In genomic region chr4:8917321-8917811, GRCh38 we compare ENCODE assay signal across 15 cellular contexts. TPM values are rescaled to one million over a fixed set of nuclear protein-coding genes. Genes with fewer than 3 reads are reported as not detected.
A peak's percentile ranks its signal among the peaks of the same experiment; 100 is the strongest.
DNase-seq lines count a peak whose midpoint lies in the region; ATAC-seq and TF ChIP-seq lines count a peak whose summit lies in the region.
"Had no signal": no experiment of that assay in that cellular context is flagged by ENCODE, and none has a peak within 500 bp of the region (broad histone marks: within the 10 kb centered on the region; RNA-seq: fewer than 3 reads in every experiment).

No MANE protein-coding gene starts in this region.

- peak; percentile 20 for ATAC-seq in activated CD8-positive, alpha-beta T cell treated with anti-CD3 and anti-CD28 coated beads, Interleukin-2, amount 10 ng/mL, durations not matched to agents 7 days and 5 days
- no peak for ATAC-seq in activated CD8-positive, alpha-beta T cell treated with anti-CD3 and anti-CD28 coated beads for 36 hours
- ATAC-seq in GM19324 (IDR thresholded peaks at IDR 0.05; ENCODE audit: low FRiP score, unreplicated experiment), result peak; percentile 8

- H3K27me3 ChIP-seq in MG63, result no peaks in the 10 kb centered on the region
- H3K27me3 ChIP-seq: Peyer's patch had no signal

- intact Hi-C loops in activated CD8-positive, alpha-beta T cell treated with anti-CD3 and anti-CD28 coated beads for 36 hours (cut with micrococcal nuclease), result loop anchor here (10.0 kb wide), 2 partner anchors 233 to 313 kb away; no protein-coding TSS in a partner anchor

- no peaks in the 10 kb centered on the region for H3K36me3 Mint-ChIP-seq in activated CD8-positive, alpha-beta T cell treated with anti-CD3 and anti-CD28 coated beads, Interleukin-2, amount 10 ng/mL, durations not matched to agents 7 days and 5 days (ENCODE audit: low read depth)
- H3K36me3 Mint-ChIP-seq in activated CD8-positive, alpha-beta T cell treated with anti-CD3 and anti-CD28 coated beads for 36 hours (ENCODE audit: low read depth), result no peaks in the 10 kb centered on the region
- no peaks in the 10 kb centered on the region for H3K36me3 Mint-ChIP-seq in chondrocyte (ENCODE audit: low read depth)
- H3K36me3 Mint-ChIP-seq in progenitor cell of endocrine pancreas (ENCODE audit: insufficient read depth), result no peaks in the 10 kb centered on the region
- no peaks in the 10 kb centered on the region for H3K36me3 Mint-ChIP-seq in endothelial cell (ENCODE audit: low read depth, unreplicated experiment)
- H3K36me3 Mint-ChIP-seq: CD8-positive, alpha-beta memory T cell; T-cell had no signal

- TF ChIP-seq CTCF in activated CD8-positive, alpha-beta T cell treated with anti-CD3 and anti-CD28 coated beads for 36 hours (IDR thresholded peaks at IDR 0.05), result no peak
- no peak for TF ChIP-seq CTCF in chondrocyte (IDR thresholded peaks at IDR 0.05)
- no peak for TF ChIP-seq CTCF in progenitor cell of endocrine pancreas (IDR thresholded peaks at IDR 0.05; ENCODE audit: unreplicated experiment)
- no peak for TF ChIP-seq CTCF in endothelial cell (IDR thresholded peaks at IDR 0.05; ENCODE audit: unreplicated experiment)

- no peak overlapping the region for H3K4me3 ChIP-seq in MG63
- H3K4me3 ChIP-seq: Peyer's patch had no signal

- H3K4me3 Mint-ChIP-seq in activated CD8-positive, alpha-beta T cell treated with anti-CD3 and anti-CD28 coated beads, Interleukin-2, amount 10 ng/mL, durations not matched to agents 7 days and 5 days, result no peak overlapping the region
- H3K4me3 Mint-ChIP-seq in activated CD8-positive, alpha-beta T cell treated with anti-CD3 and anti-CD28 coated beads for 36 hours, result no peak overlapping the region
- no peak overlapping the region for H3K4me3 Mint-ChIP-seq in chondrocyte (ENCODE audit: unreplicated experiment)
- H3K4me3 Mint-ChIP-seq in progenitor cell of endocrine pancreas (ENCODE audit: low read depth), result no peak overlapping the region
- no peak overlapping the region for H3K4me3 Mint-ChIP-seq in endothelial cell (ENCODE audit: unreplicated experiment)
- H3K4me3 Mint-ChIP-seq: CD8-positive, alpha-beta memory T cell; T-cell had no signal

- H3K4me1 Mint-ChIP-seq in activated CD8-positive, alpha-beta T cell treated with anti-CD3 and anti-CD28 coated beads, Interleukin-2, amount 10 ng/mL, durations not matched to agents 7 days and 5 days (ENCODE audit: low read depth), result no peaks in the 10 kb centered on the region
- no peaks in the 10 kb centered on the region for H3K4me1 Mint-ChIP-seq in activated CD8-positive, alpha-beta T cell treated with anti-CD3 and anti-CD28 coated beads for 36 hours (ENCODE audit: low read depth)
- H3K4me1 Mint-ChIP-seq in chondrocyte (ENCODE audit: low read depth), result peaks cover 6% of the 10 kb centered on the region
- no peaks in the 10 kb centered on the region for H3K4me1 Mint-ChIP-seq in progenitor cell of endocrine pancreas (ENCODE audit: low read depth)
- H3K4me1 Mint-ChIP-seq in endothelial cell (ENCODE audit: unreplicated experiment), result no peaks in the 10 kb centered on the region
- H3K4me1 Mint-ChIP-seq: CD8-positive, alpha-beta memory T cell had no signal

- CTCF ChIA-PET in activated CD8-positive, alpha-beta T cell treated with anti-CD3 and anti-CD28 coated beads, Interleukin-2, amount 10 ng/mL, durations not matched to agents 7 days and 5 days (lab: Charles Lee), result interaction anchor here (0.9 to 2.8 kb wide), 7 partner anchors 11 to 449 kb away, joined by 3 to 13 read pairs (median 3); no protein-coding TSS in a partner anchor
- CTCF ChIA-PET in activated CD8-positive, alpha-beta T cell treated with anti-CD3 and anti-CD28 coated beads for 36 hours (lab: Charles Lee), result interaction anchor here (0.6 to 1.5 kb wide), 10 partner anchors 8 to 449 kb away, joined by 3 to 7 read pairs (median 3); no protein-coding TSS in a partner anchor

- no peak for DNase-seq in activated CD8-positive, alpha-beta T cell treated with anti-CD3 and anti-CD28 coated beads, Interleukin-2, amount 10 ng/mL, durations not matched to agents 7 days and 5 days
- DNase-seq in activated CD8-positive, alpha-beta T cell treated with anti-CD3 and anti-CD28 coated beads for 36 hours, result no peak
- DNase-seq in chondrocyte (ENCODE audit: low spot score) (peak; percentile 61), progenitor cell of endocrine pancreas (ENCODE audit: low spot score, unreplicated experiment) (peak; percentile 5), NCI-H146 (lab: John Stamatoyannopoulos, UW) (no peak), MG63 (no peak), endothelial cell (ENCODE audit: low spot score) (no peak)
- DNase-seq: cortex of kidney, NCI-H524 treated with DMSO at 0.1 percent for 48 hours had no signal

- POLR2A ChIA-PET in activated CD8-positive, alpha-beta T cell treated with anti-CD3 and anti-CD28 coated beads, Interleukin-2, amount 10 ng/mL, durations not matched to agents 7 days and 5 days (lab: Charles Lee), result no interaction called here
- POLR2A ChIA-PET in activated CD8-positive, alpha-beta T cell treated with anti-CD3 and anti-CD28 coated beads for 36 hours (lab: Charles Lee), result interaction anchor here (1.1 kb wide), 1 partner anchor 237 kb away, joined by 4 read pairs; no protein-coding TSS in a partner anchor

- no peaks in the 10 kb centered on the region for H3K9me3 Mint-ChIP-seq in activated CD8-positive, alpha-beta T cell treated with anti-CD3 and anti-CD28 coated beads, Interleukin-2, amount 10 ng/mL, durations not matched to agents 7 days and 5 days (ENCODE audit: insufficient read depth)
- H3K9me3 Mint-ChIP-seq in activated CD8-positive, alpha-beta T cell treated with anti-CD3 and anti-CD28 coated beads for 36 hours, result no peaks in the 10 kb centered on the region
- H3K9me3 Mint-ChIP-seq in chondrocyte (ENCODE audit: low read depth), result no peaks in the 10 kb centered on the region
- H3K9me3 Mint-ChIP-seq in progenitor cell of endocrine pancreas (ENCODE audit: low read depth), result no peaks in the 10 kb centered on the region
- H3K9me3 Mint-ChIP-seq in endothelial cell (ENCODE audit: unreplicated experiment), result no peaks in the 10 kb centered on the region
- H3K9me3 Mint-ChIP-seq: T-cell had no signal

- no peak overlapping the region for H3K27ac Mint-ChIP-seq in activated CD8-positive, alpha-beta T cell treated with anti-CD3 and anti-CD28 coated beads, Interleukin-2, amount 10 ng/mL, durations not matched to agents 7 days and 5 days
- no peak overlapping the region for H3K27ac Mint-ChIP-seq in activated CD8-positive, alpha-beta T cell treated with anti-CD3 and anti-CD28 coated beads for 36 hours
- H3K27ac Mint-ChIP-seq in chondrocyte (ENCODE audit: unreplicated experiment) (no peak overlapping the region), progenitor cell of endocrine pancreas (no peak overlapping the region), endothelial cell (ENCODE audit: unreplicated experiment) (no peak overlapping the region)
- H3K27ac Mint-ChIP-seq: CD8-positive, alpha-beta memory T cell; T-cell had no signal

- no peaks in the 10 kb centered on the region for H3K27me3 Mint-ChIP-seq in activated CD8-positive, alpha-beta T cell treated with anti-CD3 and anti-CD28 coated beads, Interleukin-2, amount 10 ng/mL, durations not matched to agents 7 days and 5 days (ENCODE audit: low read depth)
- peaks cover 1% of the 10 kb centered on the region for H3K27me3 Mint-ChIP-seq in activated CD8-positive, alpha-beta T cell treated with anti-CD3 and anti-CD28 coated beads for 36 hours
- peaks cover 15% of the 10 kb centered on the region for H3K27me3 Mint-ChIP-seq in chondrocyte (ENCODE audit: low read depth)
- H3K27me3 Mint-ChIP-seq in progenitor cell of endocrine pancreas, result peaks cover 27% of the 10 kb centered on the region
- H3K27me3 Mint-ChIP-seq in endothelial cell (ENCODE audit: unreplicated experiment), result peaks cover 3% of the 10 kb centered on the region

- H3K9me3 ChIP-seq in MG63, result no peaks in the 10 kb centered on the region

- no peaks in the 10 kb centered on the region for H3K36me3 ChIP-seq in MG63
- H3K36me3 ChIP-seq: Peyer's patch had no signal

RNA-seq across cellular contexts. Expression of gene HMX1, which starts 45.7 kb away (rescaled TPM):
- not detected for total RNA-seq in activated CD8-positive, alpha-beta T cell treated with anti-CD3 and anti-CD28 coated beads, Interleukin-2, amount 10 ng/mL, durations not matched to agents 7 days and 5 days
- total RNA-seq in activated CD8-positive, alpha-beta T cell treated with anti-CD3 and anti-CD28 coated beads for 36 hours, result not detected
- total RNA-seq in chondrocyte (3.7 TPM in 1 of 3 replicates, not detected in the others), progenitor cell of endocrine pancreas (0.65 and 0.87 TPM in 2 replicates), endothelial cell (ENCODE audit: unreplicated experiment) (not detected)
- total RNA-seq in MG63 (2014; rRNA removed; shearing (Covaris generic); ENCODE audit: low replicate concordance), result 7.5 and 17.5 TPM in 2 replicates
- total RNA-seq: CD8-positive, alpha-beta memory T cell; esophagus mucosa; kidney epithelial cell; Peyer's patch; T-cell had no signal

Comparison
In these comparisons a context has a peak if more than half of its experiments do, and no peak if none do; other contexts are left out.
1. DNase-seq: peak in chondrocyte (single experiment) and progenitor cell of endocrine pancreas (single experiment); none in activated CD8-positive, alpha-beta T cell treated with anti-CD3 and anti-CD28 coated beads, Interleukin-2, amount 10 ng/mL, durations not matched to agents 7 days and 5 days (single experiment), activated CD8-positive, alpha-beta T cell treated with anti-CD3 and anti-CD28 coated beads for 36 hours (single experiment), NCI-H146 (single experiment), MG63 (single experiment) and endothelial cell (single experiment).